In the genomic region with DNA sequence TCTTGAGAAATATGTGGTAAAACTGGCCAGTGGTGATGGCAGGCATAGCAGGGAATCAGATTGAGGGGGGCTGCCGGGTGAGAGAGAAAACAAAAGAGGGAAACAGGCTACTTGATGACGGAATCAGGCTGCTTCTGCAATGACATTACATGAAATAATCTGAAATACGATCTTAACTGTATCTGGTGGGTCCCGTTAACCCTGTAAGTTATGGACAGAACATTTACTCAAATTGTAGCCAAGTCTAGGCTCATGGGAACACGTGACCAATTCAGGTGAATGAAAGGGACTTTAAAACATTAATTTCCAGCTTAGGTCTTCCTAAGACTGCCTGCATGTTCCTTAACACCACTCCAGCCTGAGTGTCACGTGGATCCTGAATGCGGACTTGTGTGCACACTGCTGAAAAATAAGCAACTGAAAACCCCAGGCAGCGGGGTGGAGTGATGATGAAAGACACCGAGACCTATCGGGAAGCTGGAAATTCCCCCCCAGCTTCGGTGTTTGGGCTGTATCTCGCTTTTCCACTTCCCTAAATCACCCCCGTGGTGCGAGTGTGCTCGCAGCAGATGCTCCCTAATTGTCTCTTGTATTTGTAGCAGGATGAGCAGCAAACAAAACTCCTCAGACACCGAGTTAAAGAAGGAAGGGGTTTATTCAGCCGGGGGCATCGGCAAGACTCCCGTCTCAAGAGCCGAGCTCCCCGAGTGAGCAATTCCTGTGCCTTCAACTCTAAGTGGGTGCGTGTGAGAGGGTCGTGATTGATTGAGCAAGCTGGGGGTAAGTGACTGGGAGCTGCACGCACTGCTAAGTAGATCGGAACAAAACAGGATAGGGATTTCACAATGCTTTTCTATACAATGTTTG, we compare ENCODE assay signal across 9 cellular contexts.
A peak's percentile ranks its signal among the peaks of the same experiment; 100 is the strongest.
DNase-seq lines count a peak whose midpoint lies in the region; ATAC-seq, FAIRE-seq and TF ChIP-seq lines count a peak whose summit lies in the region.
"Had no signal": no experiment of that assay in that cellular context is flagged by ENCODE, and none has a peak within 500 bp of the region (broad histone marks: within the 10 kb centered on the region; RNA-seq: fewer than 3 reads in every experiment).

No MANE protein-coding gene starts in this region.

- no peak overlapping the region for H3K27ac Mint-ChIP-seq in activated T-cell treated with anti-CD3 and anti-CD28 coated beads, Interleukin-2, amount 50 U/mL, for 24 hours

- H3K27me3 ChIP-seq in WERI-Rb-1 (ENCODE audit: insufficient read depth, low read depth, severe bottlenecking) (no peaks in the 10 kb centered on the region), keratinocyte (ENCODE audit: control insufficient read depth, extremely low read depth, insufficient read depth, low read length) (peaks cover 44% of the 10 kb centered on the region), thoracic aorta (replicated peaks; ENCODE audit: insufficient read depth) (no peaks in the 10 kb centered on the region)

- no peak for TF ChIP-seq CTCF in WERI-Rb-1 (IDR thresholded peaks at IDR 0.05; ENCODE audit: low read depth, low read length)
- no peak for TF ChIP-seq CTCF in keratinocyte (optimal IDR thresholded peaks at IDR 0.05 in 1 of 3, IDR thresholded peaks at IDR 0.05 in 1 of 3, conservative IDR thresholded peaks at IDR 0.05 in 1 of 3; ENCODE audit: extremely low read depth in 1 of 3, insufficient read depth in 2 of 3, low read length in 3 of 3)
- TF ChIP-seq CTCF in thoracic aorta (IDR thresholded peaks at IDR 0.05) = no peak

- H3K36me3 Mint-ChIP-seq in activated T-cell treated with anti-CD3 and anti-CD28 coated beads, Interleukin-2, amount 50 U/mL, for 24 hours (ENCODE audit: low read depth) = no peaks in the 10 kb centered on the region

- H3K9me3 ChIP-seq in WERI-Rb-1 (ENCODE audit: severe bottlenecking) (no peaks in the 10 kb centered on the region), keratinocyte (ENCODE audit: control insufficient read depth, low read depth, low read length) (no peaks in the 10 kb centered on the region), thoracic aorta (no peaks in the 10 kb centered on the region)

- peak overlapping the region; percentile 6 for H3K4me2 ChIP-seq in keratinocyte (ENCODE audit: control insufficient read depth, extremely low read depth, insufficient read depth, low read depth, low read length)

- peak overlapping the region; percentile 58 for H3K27ac ChIP-seq in WERI-Rb-1
- H3K27ac ChIP-seq in keratinocyte (ENCODE audit: control insufficient read depth, insufficient read depth, low read length) = no peak overlapping the region
- no peak overlapping the region for H3K27ac ChIP-seq in thoracic aorta

- no peaks in the 10 kb centered on the region for H3K36me3 ChIP-seq in WERI-Rb-1
- no peaks in the 10 kb centered on the region for H3K36me3 ChIP-seq in keratinocyte (ENCODE audit: control insufficient read depth in 2 of 2, extremely low read depth in 1 of 2, insufficient read depth in 2 of 2, low read length in 2 of 2)
- no peaks in the 10 kb centered on the region for H3K36me3 ChIP-seq in thoracic aorta

- H3K79me2 ChIP-seq in keratinocyte (ENCODE audit: control insufficient read depth, insufficient read depth, low read length) = no peaks in the 10 kb centered on the region

- DNase-seq in activated T-cell treated with anti-CD3 and anti-CD28 coated beads, Interleukin-2, amount 50 U/mL, for 24 hours = no peak
- no peak for DNase-seq in activated T-cell treated with anti-CD3 and anti-CD28 coated beads, Interleukin-2, amount 50 U/mL, for 1 hour
- DNase-seq in WERI-Rb-1 = no peak
- no peak for DNase-seq in keratinocyte (ENCODE audit: low read depth, low spot score)
- DNase-seq in thoracic aorta (ENCODE audit: low spot score) = no peak
- DNase-seq in cortex of kidney (lab: John Stamatoyannopoulos, UW) = no peak

- H3K9me1 ChIP-seq in keratinocyte (ENCODE audit: control insufficient read depth, extremely low read depth, insufficient read depth, low read length) = no peaks in the 10 kb centered on the region

- dilution Hi-C loops in keratinocyte (cut with MboI; ENCODE audit: extremely low pct_ligation_motif_present, low sequenced_read_pairs) = no loop called here

- peak overlapping the region; percentile 54 for H3K4me3 Mint-ChIP-seq in activated T-cell treated with anti-CD3 and anti-CD28 coated beads, Interleukin-2, amount 50 U/mL, for 24 hours

- no peaks in the 10 kb centered on the region for H3K9me3 Mint-ChIP-seq in activated T-cell treated with anti-CD3 and anti-CD28 coated beads, Interleukin-2, amount 50 U/mL, for 24 hours

- peaks cover 69% of the 10 kb centered on the region for H3K27me3 Mint-ChIP-seq in activated T-cell treated with anti-CD3 and anti-CD28 coated beads, Interleukin-2, amount 50 U/mL, for 24 hours

- ATAC-seq in thoracic aorta (ENCODE audit: insufficient number of reproducible peaks, low FRiP score, low read depth) = no peak
- ATAC-seq in HG03439 (IDR thresholded peaks at IDR 0.05; ENCODE audit: unreplicated experiment) = no peak
- ATAC-seq in GM21447 (IDR thresholded peaks at IDR 0.05; ENCODE audit: unreplicated experiment) = no peak

- H3K4me1 Mint-ChIP-seq in activated T-cell treated with anti-CD3 and anti-CD28 coated beads, Interleukin-2, amount 50 U/mL, for 24 hours (ENCODE audit: low read depth) = peaks cover 23% of the 10 kb centered on the region

- no peaks in the 10 kb centered on the region for H4K20me1 ChIP-seq in keratinocyte (ENCODE audit: control insufficient read depth, extremely low read depth, insufficient read depth, low read length)

- no peak for FAIRE-seq in keratinocyte (lab: Jason Lieb, UNC)
- FAIRE-seq: TTC549 had no signal

- no peak overlapping the region for H3K9ac ChIP-seq in keratinocyte (ENCODE audit: control insufficient read depth, extremely low read depth, insufficient read depth, low read length)

- H3K4me3 ChIP-seq in WERI-Rb-1 (ENCODE audit: low read depth, low read length) = peak overlapping the region; percentile 32
- H3K4me3 ChIP-seq in keratinocyte (ENCODE audit: control insufficient read depth in 2 of 3, extremely low read depth in 1 of 3, insufficient read depth in 2 of 3, low read depth in 1 of 3, low read length in 3 of 3) = no peak overlapping the region
- H3K4me3 ChIP-seq in thoracic aorta = peak overlapping the region; percentile 17

- H3K4me1 ChIP-seq in keratinocyte (ENCODE audit: control insufficient read depth, extremely low read depth, insufficient read depth, low read length) (peaks cover 2% of the 10 kb centered on the region), thoracic aorta (ENCODE audit: control insufficient read depth in 1 of 2, low read depth in 2 of 2) (peaks cover 16 to 21% of the 10 kb centered on the region in 2 donors)

- H2AFZ ChIP-seq in keratinocyte (ENCODE audit: control insufficient read depth, low read length) = no peak overlapping the region

Comparison
In these comparisons a context has a peak if more than half of its experiments do, and no peak if none do; other contexts are left out.
1. H3K4me3 ChIP-seq: peak in WERI-Rb-1 (single experiment) and thoracic aorta (single experiment); none in keratinocyte (0 of 3).